Comparison of ENCODE assay signal across 19 cellular contexts in the genomic region with DNA sequence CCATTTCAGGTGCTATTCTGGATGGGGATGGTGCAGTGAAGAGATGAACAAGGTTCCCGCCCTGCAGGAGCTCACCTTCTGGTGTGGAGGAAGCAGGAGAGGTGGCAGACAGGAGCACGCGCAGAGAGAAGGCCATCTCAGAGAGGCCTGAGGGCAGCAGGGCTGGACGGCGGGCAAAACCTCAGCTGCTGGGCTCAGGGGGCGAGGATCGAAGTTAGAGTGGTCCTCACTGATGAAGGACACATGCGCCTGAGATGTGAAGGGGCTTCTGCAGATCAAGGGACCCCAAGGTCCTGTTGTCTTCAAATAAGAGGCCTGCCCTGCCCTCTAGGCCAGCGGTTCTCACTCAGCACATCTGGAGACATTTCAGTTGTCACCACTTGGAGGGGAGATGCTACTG.
DNase-seq lines count a peak whose midpoint lies in the region; ATAC-seq and TF ChIP-seq lines count a peak whose summit lies in the region.
"Had no signal": no experiment of that assay in that cellular context is flagged by ENCODE, and none has a peak within 500 bp of the region (broad histone marks: within the 10 kb centered on the region; RNA-seq: fewer than 3 reads in every experiment).

No MANE protein-coding gene starts in this region.

- H3K4me3 ChIP-seq in right cardiac atrium (ENCODE audit: low read length) (no peak overlapping the region), RWPE2 (ENCODE audit: severe bottlenecking) (no peak overlapping the region), tibial artery (no peak overlapping the region)
- H3K4me3 ChIP-seq: BLaER1 treated with 17β-estradiol and CSF1 and Interleukin-3, amounts not matched to agents 10 nM and 100 nM; GM12878 had no signal

- H3K9me3 ChIP-seq in right cardiac atrium (ENCODE audit: control insufficient read depth, low read length) (no peaks in the 10 kb centered on the region), RWPE2 (ENCODE audit: severe bottlenecking) (no peaks in the 10 kb centered on the region), tibial artery (no peaks in the 10 kb centered on the region)
- H3K9me3 ChIP-seq: BLaER1 treated with 17β-estradiol and CSF1 and Interleukin-3, amounts not matched to agents 10 nM and 100 nM had no signal

- H3K27ac ChIP-seq in right cardiac atrium (ENCODE audit: low read length), result no peak overlapping the region
- no peak overlapping the region for H3K27ac ChIP-seq in RWPE2 (ENCODE audit: poor library complexity, severe bottlenecking)
- no peak overlapping the region for H3K27ac ChIP-seq in tibial artery
- no peak overlapping the region for H3K27ac ChIP-seq in substantia nigra (ENCODE audit: low read depth, low read length, poor library complexity, severe bottlenecking)
- H3K27ac ChIP-seq: BLaER1 treated with 17β-estradiol and CSF1 and Interleukin-3, amounts not matched to agents 10 nM and 100 nM had no signal

- H3K4me1 ChIP-seq in right cardiac atrium (ENCODE audit: control insufficient read depth, insufficient read depth, low read length), result no peaks in the 10 kb centered on the region
- peaks cover 11% of the 10 kb centered on the region for H3K4me1 ChIP-seq in RWPE2 (ENCODE audit: insufficient read depth, poor library complexity, severe bottlenecking)
- H3K4me1 ChIP-seq in tibial artery, result peaks cover 0 to 13% (median 5%) of the 10 kb centered on the region in 4 donors

- H3K27me3 Mint-ChIP-seq in immature natural killer cell (ENCODE audit: low read depth in 3 of 3), result peaks cover 5 to 11% (median 5%) of the 10 kb centered on the region in 3 donors

- H3K36me3 Mint-ChIP-seq in immature natural killer cell, result no peaks in the 10 kb centered on the region
- H3K36me3 Mint-ChIP-seq: CD8-positive, alpha-beta memory T cell had no signal

- WGBS in right cardiac atrium, result 90% methylated on average over 9 of the region's 9 CpGs

- no peaks in the 10 kb centered on the region for H3K4me1 Mint-ChIP-seq in immature natural killer cell
- H3K4me1 Mint-ChIP-seq: B cell had no signal

- no peak for ATAC-seq in right cardiac atrium
- ATAC-seq in RWPE2 (ENCODE audit: low read depth), result no peak
- ATAC-seq: GM12878 had no signal

- no peak overlapping the region for H3K4me3 Mint-ChIP-seq in immature natural killer cell
- H3K4me3 Mint-ChIP-seq: B cell; CD8-positive, alpha-beta memory T cell; H9 had no signal

- H3K9me3 Mint-ChIP-seq in immature natural killer cell, result no peaks in the 10 kb centered on the region
- H3K9me3 Mint-ChIP-seq: CD8-positive, alpha-beta memory T cell; H9 had no signal

- no peak for TF ChIP-seq CTCF in RWPE2 (IDR thresholded peaks at IDR 0.05; ENCODE audit: poor library complexity, severe bottlenecking)
- no peak for TF ChIP-seq CTCF in tibial artery (IDR thresholded peaks at IDR 0.05)

- intact Hi-C loops in cardiac septum (cut with DNase I) (no loop called here), right cardiac atrium (cut with DNase I) (no loop called here), tibial artery (cut with DNase I; ENCODE audit: low total_unique reads) (no loop called here)

- H3K27me3 ChIP-seq in right cardiac atrium (ENCODE audit: control insufficient read depth, insufficient read depth) (no peaks in the 10 kb centered on the region), RWPE2 (ENCODE audit: insufficient read depth, poor library complexity, severe bottlenecking) (no peaks in the 10 kb centered on the region), tibial artery (no peaks in the 10 kb centered on the region)

- H3K36me3 ChIP-seq in RWPE2 (ENCODE audit: low read depth), result no peaks in the 10 kb centered on the region
- H3K36me3 ChIP-seq in tibial artery, result no peaks in the 10 kb centered on the region
- H3K36me3 ChIP-seq: BLaER1 treated with 17β-estradiol and CSF1 and Interleukin-3, amounts not matched to agents 10 nM and 100 nM had no signal

- DNase-seq in cardiac septum (ENCODE audit: low spot score) (peak; percentile 35), right cardiac atrium (no peak), RWPE2 (ENCODE audit: low spot score) (peak; percentile 69), mesenteric fat pad (ENCODE audit: low spot score) (peak; percentile 59), tibial artery (peak; percentile 14 to 15), immature natural killer cell (no peak), T-helper 2 cell (no peak), substantia nigra (lab: John Stamatoyannopoulos, UW) (no peak)
- DNase-seq: 8988T; CD8-positive, alpha-beta memory T cell; COR-L47; DMS 273 treated with DMSO at 0.1 percent for 48 hours; DMS53; DND-41; EL; H9 had no signal

- no peak overlapping the region for H3K27ac Mint-ChIP-seq in immature natural killer cell
- H3K27ac Mint-ChIP-seq: B cell; CD8-positive, alpha-beta memory T cell had no signal

Comparison
In these comparisons a context has a peak if more than half of its experiments do, and no peak if none do; other contexts are left out.
1. DNase-seq: peak in cardiac septum (single experiment), RWPE2 (single experiment), mesenteric fat pad (single experiment) and tibial artery (2 of 2); none in right cardiac atrium (0 of 3), immature natural killer cell (0 of 3), T-helper 2 cell (0 of 5) and substantia nigra (0 of 49).